ENCODE assay signal across 2 cellular contexts in the genomic region with DNA sequence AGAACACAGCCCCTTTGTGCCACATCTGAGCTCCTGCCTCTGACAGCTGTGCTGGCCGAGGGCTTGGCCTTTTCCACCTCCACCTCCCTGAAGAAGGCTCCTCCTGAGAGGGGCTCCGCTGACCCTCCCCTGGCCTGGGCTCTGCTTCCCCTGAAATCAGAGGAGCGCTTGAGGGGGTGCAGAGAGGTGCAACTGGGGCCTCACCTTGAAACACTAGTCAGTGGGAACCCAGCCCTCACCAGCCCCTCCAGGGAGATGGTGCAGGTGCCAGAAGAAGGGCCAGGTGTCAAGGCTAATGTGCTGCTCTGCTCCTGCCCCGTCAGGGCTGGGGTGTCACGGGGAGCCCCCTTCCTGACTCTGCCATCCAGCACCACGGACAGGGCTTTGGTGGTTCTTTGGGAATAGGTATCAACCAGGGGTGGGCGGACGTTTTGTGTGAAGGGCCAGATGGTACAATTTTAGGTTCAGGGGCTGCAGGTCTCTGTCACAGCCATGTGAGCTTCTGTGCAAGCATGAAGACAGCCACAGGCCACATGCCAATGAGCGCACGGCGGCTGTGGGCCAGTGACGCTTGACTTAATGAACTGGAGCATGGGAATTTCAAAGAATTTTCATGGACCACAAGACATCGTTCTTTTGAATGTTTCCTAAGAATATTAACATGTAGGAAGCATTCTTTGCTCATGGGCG.
TF ChIP-seq lines count a peak whose summit lies in the region.

No MANE protein-coding gene starts in this region.

TF ChIP-seq in GM23338, 12 proteins besides CTCF, POLR2A, EP300 and RAD21 (continued from another document):
- TF ChIP-seq, protein P1, sequence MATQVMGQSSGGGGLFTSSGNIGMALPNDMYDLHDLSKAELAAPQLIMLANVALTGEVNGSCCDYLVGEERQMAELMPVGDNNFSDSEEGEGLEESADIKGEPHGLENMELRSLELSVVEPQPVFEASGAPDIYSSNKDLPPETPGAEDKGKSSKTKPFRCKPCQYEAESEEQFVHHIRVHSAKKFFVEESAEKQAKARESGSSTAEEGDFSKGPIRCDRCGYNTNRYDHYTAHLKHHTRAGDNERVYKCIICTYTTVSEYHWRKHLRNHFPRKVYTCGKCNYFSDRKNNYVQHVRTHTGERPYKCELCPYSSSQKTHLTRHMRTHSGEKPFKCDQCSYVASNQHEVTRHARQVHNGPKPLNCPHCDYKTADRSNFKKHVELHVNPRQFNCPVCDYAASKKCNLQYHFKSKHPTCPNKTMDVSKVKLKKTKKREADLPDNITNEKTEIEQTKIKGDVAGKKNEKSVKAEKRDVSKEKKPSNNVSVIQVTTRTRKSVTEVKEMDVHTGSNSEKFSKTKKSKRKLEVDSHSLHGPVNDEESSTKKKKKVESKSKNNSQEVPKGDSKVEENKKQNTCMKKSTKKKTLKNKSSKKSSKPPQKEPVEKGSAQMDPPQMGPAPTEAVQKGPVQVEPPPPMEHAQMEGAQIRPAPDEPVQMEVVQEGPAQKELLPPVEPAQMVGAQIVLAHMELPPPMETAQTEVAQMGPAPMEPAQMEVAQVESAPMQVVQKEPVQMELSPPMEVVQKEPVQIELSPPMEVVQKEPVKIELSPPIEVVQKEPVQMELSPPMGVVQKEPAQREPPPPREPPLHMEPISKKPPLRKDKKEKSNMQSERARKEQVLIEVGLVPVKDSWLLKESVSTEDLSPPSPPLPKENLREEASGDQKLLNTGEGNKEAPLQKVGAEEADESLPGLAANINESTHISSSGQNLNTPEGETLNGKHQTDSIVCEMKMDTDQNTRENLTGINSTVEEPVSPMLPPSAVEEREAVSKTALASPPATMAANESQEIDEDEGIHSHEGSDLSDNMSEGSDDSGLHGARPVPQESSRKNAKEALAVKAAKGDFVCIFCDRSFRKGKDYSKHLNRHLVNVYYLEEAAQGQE (IDR thresholded peaks at IDR 0.05; ENCODE audit: unreplicated experiment), result peak; percentile 80
- TF ChIP-seq EZH2 (IDR thresholded peaks at IDR 0.05; ENCODE audit: low read depth, unreplicated experiment), result no peak

TF ChIP-seq in Ishikawa, 13 proteins besides CTCF, POLR2A, EP300 and RAD21 (continued from another document):
- TF ChIP-seq, protein P1 (IDR thresholded peaks at IDR 0.05; ENCODE audit: low read depth), result peak; percentile 86
